1 cellular context compared by ENCODE assay signal in the genomic region with DNA sequence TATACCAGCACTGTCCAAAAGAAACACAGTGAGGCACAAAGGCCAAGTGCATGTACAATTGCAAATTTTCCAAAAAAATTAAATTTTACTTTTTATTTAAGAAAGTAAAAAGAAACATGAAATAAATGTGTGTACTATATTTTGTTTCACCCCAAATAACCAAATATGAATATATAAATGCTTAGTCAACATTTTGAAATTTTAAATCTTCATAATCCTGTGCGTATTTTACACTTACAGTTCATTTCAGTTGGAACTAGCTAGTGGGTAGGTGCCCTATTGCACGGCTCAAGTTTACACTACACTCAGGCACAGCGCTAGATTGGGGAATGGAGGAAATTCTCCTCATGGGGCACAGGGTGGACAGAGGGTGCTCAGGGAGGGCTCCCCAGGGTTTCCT.
TF ChIP-seq lines count a peak whose summit lies in the region.

No MANE protein-coding gene starts in this region.

TF ChIP-seq in endothelial cell of umbilical vein, 7 proteins besides CTCF, POLR2A, EP300 and RAD21:
- TF ChIP-seq EZH2 (IDR thresholded peaks at IDR 0.05; ENCODE audit: borderline replicate concordance, low read depth, low read length, severe bottlenecking) (no peak), MYC (IDR thresholded peaks at IDR 0.05; ENCODE audit: low read depth, low read length) (no peak), JUN (IDR thresholded peaks at IDR 0.05; ENCODE audit: borderline replicate concordance, insufficient read depth, insufficient read length, low read depth) (no peak)
- TF ChIP-seq, protein P1, sequence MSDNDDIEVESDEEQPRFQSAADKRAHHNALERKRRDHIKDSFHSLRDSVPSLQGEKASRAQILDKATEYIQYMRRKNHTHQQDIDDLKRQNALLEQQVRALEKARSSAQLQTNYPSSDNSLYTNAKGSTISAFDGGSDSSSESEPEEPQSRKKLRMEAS (IDR thresholded peaks at IDR 0.05; ENCODE audit: insufficient read depth, insufficient read length) = no peak
